ENCODE assay signal across 7 cellular contexts in the genomic region with DNA sequence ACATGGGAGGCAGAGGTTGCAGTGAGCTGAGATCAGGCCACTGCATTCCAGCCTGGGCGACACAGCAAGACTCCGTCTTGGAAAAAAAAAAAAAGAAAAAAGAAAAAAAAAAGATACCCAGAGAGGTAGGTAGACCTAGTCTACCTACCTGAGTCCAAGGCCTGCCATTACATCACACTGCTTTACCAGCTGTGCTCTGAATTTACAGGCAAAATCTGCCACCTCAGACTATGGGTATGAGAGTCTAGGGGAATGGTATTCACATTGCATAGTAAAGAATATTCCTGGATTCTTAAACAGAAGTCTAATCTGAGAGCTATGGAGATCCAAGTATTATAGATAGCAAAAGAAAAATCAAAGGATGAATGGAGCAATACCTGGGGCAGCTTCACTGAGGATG.
"Had no signal": no experiment of that assay in that cellular context is flagged by ENCODE, and none has a peak within 500 bp of the region (broad histone marks: within the 10 kb centered on the region; RNA-seq: fewer than 3 reads in every experiment).

No MANE protein-coding gene starts in this region.

- H3K9ac ChIP-seq: GM23248 had no signal

- H3K27ac ChIP-seq: GM23248 had no signal

- H3K9me3 Mint-ChIP-seq: HFFc6 had no signal

- H3K4me1 ChIP-seq: HAP-1 had no signal

- ATAC-seq: HCT116 had no signal

- H3K4me3 ChIP-seq: GM23248, HAP-1 had no signal

- H3K9me3 ChIP-seq: HAP-1 had no signal

- H3K4me3 Mint-ChIP-seq: HFFc6 had no signal

- DNase-seq: GM23248, GOT3, H7, HFFc6, IMR-90 had no signal

- H2AFZ ChIP-seq: GM23248 had no signal

- H3K27ac Mint-ChIP-seq: HFFc6 had no signal
